ENCODE assay signal across 7 cellular contexts in the genomic region with DNA sequence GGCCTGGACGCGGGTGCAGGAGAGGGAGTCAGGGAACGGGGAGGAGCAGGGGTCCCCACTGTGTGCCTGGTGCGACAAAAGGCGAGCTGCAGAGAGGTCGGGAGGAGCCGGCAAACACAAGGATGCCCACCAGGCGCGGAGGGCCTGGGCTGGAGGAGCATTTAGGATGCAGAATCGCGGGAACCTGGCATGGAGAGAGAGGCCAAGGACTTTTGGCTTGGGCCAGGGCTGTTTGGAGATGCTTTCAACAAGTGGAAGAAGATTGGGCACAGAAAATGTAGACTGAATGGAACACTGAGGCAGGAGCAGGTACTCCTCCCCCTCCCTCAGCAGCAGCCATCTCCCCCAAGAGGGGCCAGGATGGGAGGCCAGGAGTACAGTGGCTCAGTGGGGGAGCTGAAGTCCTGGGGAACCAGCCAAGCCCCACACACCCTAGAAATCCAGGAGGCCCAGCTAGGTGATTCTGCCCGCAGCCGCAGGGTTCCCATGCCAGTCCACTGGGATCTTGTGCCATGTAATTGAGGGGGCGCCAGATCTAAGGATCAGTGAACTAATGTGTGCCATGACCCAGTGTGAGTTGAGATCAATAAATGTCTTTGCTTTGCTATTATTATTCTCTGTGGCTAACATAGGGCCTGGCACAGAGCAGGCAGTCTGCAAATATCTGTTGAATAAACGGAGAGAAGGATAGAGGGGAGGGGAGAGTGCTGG. TPM values are rescaled to one million over a fixed set of nuclear protein-coding genes. Genes with fewer than 3 reads are reported as not detected.
DNase-seq lines count a peak whose midpoint lies in the region; ATAC-seq and TF ChIP-seq lines count a peak whose summit lies in the region.

No MANE protein-coding gene starts in this region.

- DNase-seq in H7 = no peak
- DNase-seq in T-helper 17 cell = no peak
- peak in 2 of 5 donors; percentile 27 to 65 for DNase-seq in heart left ventricle
- no peak for DNase-seq in NCI-H2107 (lab: John Stamatoyannopoulos, UW)
- no peak for DNase-seq in ACHN
- DNase-seq in islet precursor cell = no peak

- peaks cover 14% of the 10 kb centered on the region for H3K4me1 Mint-ChIP-seq in T-helper 17 cell

- no peak for TF ChIP-seq POLR2A in heart left ventricle (IDR thresholded peaks at IDR 0.05)

- H3K27ac ChIP-seq in heart left ventricle = peak overlapping the region in 9 of 12 donors; percentile 51 to 91 (median 74)
- H3K27ac ChIP-seq in skeletal muscle tissue (ENCODE audit: low read depth, low read length) = peak overlapping the region; percentile 47

- peak overlapping the region; percentile 100 for H3K4me3 Mint-ChIP-seq in T-helper 17 cell

- ATAC-seq in T-helper 17 cell = no peak
- ATAC-seq in heart left ventricle = no peak

- H3K9ac ChIP-seq in skeletal muscle tissue (ENCODE audit: low read depth in 1 of 3, low read length in 3 of 3) = peak overlapping the region; percentile 85 to 98 (median 90)

- peak overlapping the region; percentile 93 for H3K27ac Mint-ChIP-seq in T-helper 17 cell

- intact Hi-C loops in heart left ventricle (cut with DNase I) = loop anchor here in 2 of 10 donors (5.0 kb wide), 2 partner anchors 47 to 107 kb away; no protein-coding TSS in a partner anchor

- no peak for TF ChIP-seq CTCF in heart left ventricle (IDR thresholded peaks at IDR 0.05)

- in situ Hi-C loops in ACHN (cut with HindIII; ENCODE audit: low pct_ligation_motif_present, low pct_unique_long_range_greater_than_20kb, low sequenced_read_pairs) = no loop called here

- H3K27me3 ChIP-seq in H7 (ENCODE audit: control insufficient read depth, insufficient read depth, low read length) = peaks cover 38% of the 10 kb centered on the region
- H3K27me3 ChIP-seq in heart left ventricle = peaks cover 0 to 14% (median 2%) of the 10 kb centered on the region in 9 donors
- no peaks in the 10 kb centered on the region for H3K27me3 ChIP-seq in skeletal muscle tissue (ENCODE audit: control insufficient read depth in 3 of 3, insufficient read depth in 3 of 3, low read length in 3 of 3)

- 25 to 43% (median 26%) methylated on average over 9 to 15 of the region's 15 CpGs for WGBS in heart left ventricle, 4 donors

- H3K36me3 Mint-ChIP-seq in T-helper 17 cell (ENCODE audit: low read depth) = peaks cover 3% of the 10 kb centered on the region

- H3K36me3 ChIP-seq in H7 (replicated peaks; ENCODE audit: control insufficient read depth, insufficient read depth, low read length) (no peaks in the 10 kb centered on the region), heart left ventricle (no peaks in the 10 kb centered on the region), skeletal muscle tissue (ENCODE audit: control insufficient read depth in 3 of 3, insufficient read depth in 3 of 3, low read length in 3 of 3) (no peaks in the 10 kb centered on the region)

- H3K9me3 ChIP-seq in T-helper 17 cell (ENCODE audit: control insufficient read depth, low read length, poor library complexity, severe bottlenecking) (no peaks in the 10 kb centered on the region), heart left ventricle (no peaks in the 10 kb centered on the region), skeletal muscle tissue (ENCODE audit: control insufficient read depth in 3 of 3, low read length in 3 of 3) (no peaks in the 10 kb centered on the region)

- H3K27me3 Mint-ChIP-seq in T-helper 17 cell = peaks cover 5% of the 10 kb centered on the region

- H3K4me1 ChIP-seq in heart left ventricle (peaks cover 5 to 35% (median 21%) of the 10 kb centered on the region in 12 donors), skeletal muscle tissue (ENCODE audit: control insufficient read depth in 3 of 3, insufficient read depth in 3 of 3, low read length in 3 of 3) (peaks cover 48 to 71% (median 67%) of the 10 kb centered on the region in 3 donors)

- H3K4me3 ChIP-seq in H7 (ENCODE audit: insufficient read depth, low read depth, low read length) (peak overlapping the region; percentile 72), heart left ventricle (peak overlapping the region; percentile 63 to 99 (median 74)), skeletal muscle tissue (ENCODE audit: low read length in 3 of 3) (peak overlapping the region; percentile 93 to 96 (median 94))

RNA-seq across cellular contexts. Expression of a gene that starts 1.1 kb away (rescaled TPM):
- 1.6 and 1.9 TPM in 2 replicates for total RNA-seq in H7 (2014; rRNA removed; shearing (Covaris generic))
- total RNA-seq in T-helper 17 cell (1 to 10 TPM; 4.1 to 4.3 TPM), heart left ventricle (10 to 100 TPM; 14.3 to 25.8 (median 18.4) TPM), skeletal muscle tissue (7.3 TPM)
- polyA plus RNA-seq in heart left ventricle = 10 to 100 TPM; 11.1 to 27.9 TPM

RNA-seq across cellular contexts. Expression of a gene that starts 39.4 kb away (rescaled TPM):
- total RNA-seq in H7 (2014; rRNA removed; shearing (Covaris generic)) = 0.59 and 2.2 TPM in 2 replicates
- total RNA-seq in T-helper 17 cell = 100 to 1,000 TPM; 134 TPM
- total RNA-seq in heart left ventricle = 10 to 100 TPM in 6 of 9 donors, 1 to 10 TPM in 3; 6.0 to 45.9 (median 11.5) TPM
- 1 to 10 TPM; 5.8 to 8.1 TPM for polyA plus RNA-seq in heart left ventricle
- total RNA-seq in skeletal muscle tissue = 13.0 TPM
